8 cellular contexts compared by ENCODE assay signal in the genomic region with DNA sequence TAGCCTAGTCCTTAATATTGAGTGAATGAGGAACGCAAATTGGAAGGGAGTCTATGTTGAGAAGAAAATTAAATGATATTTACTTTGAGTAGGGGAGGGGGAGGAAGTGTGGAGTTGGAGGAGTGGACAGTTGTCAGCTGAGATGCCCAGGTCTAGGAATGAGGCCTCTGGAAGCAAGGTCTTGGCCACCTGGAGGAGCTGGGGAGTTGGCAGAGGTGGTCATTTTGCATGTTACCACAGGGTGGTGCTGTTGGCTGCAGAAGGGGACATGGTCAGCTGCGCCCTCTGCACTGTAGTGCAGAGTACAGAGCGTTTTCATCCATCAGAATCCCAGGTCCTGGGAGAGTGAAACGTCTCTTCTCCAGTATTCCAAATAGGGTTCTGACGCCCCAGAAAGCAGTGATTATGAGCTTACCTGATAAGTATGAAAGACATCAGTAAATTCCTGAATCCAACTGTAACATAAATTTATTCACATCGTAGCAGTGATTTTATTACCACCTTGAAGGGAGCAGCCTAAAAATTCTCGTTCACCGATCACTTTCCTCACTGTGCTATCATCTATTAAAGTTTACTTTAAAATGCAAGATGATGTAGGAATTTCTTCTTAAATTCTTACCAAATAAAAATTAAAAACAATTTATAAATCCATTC. TPM values are rescaled to one million over a fixed set of nuclear protein-coding genes. Genes with fewer than 3 reads are reported as not detected.
DNase-seq lines count a peak whose midpoint lies in the region; ATAC-seq, FAIRE-seq and TF ChIP-seq lines count a peak whose summit lies in the region.

No MANE protein-coding gene starts in this region.

- no peak for FAIRE-seq in A549 (lab: Jason Lieb, UNC)

- no peaks in the 10 kb centered on the region for H3K27me3 ChIP-seq in endodermal cell (ENCODE audit: control insufficient read depth, insufficient read depth, low read length, poor library complexity, severe bottlenecking)

- WGBS in A549 (ENCODE audit: missing lambda C conversion rate) = 44% methylated on average over 8 of the region's 8 CpGs
- 49 to 55% methylated on average over 4 to 8 of the region's 8 CpGs for WGBS in endodermal cell (ENCODE audit: insufficient coverage in 1 of 2, insufficient read length in 1 of 2), 2 experiments

- no peak overlapping the region for H3K4me3 ChIP-seq in A549
- H3K4me3 ChIP-seq in endodermal cell (ENCODE audit: low read length) = no peak overlapping the region

- TF ChIP-seq RAD21 in A549 (conservative IDR thresholded peaks at IDR 0.05 in 1 of 2, IDR thresholded peaks at IDR 0.05 in 1 of 2) = peak; percentile 87

- H3K9ac ChIP-seq in endodermal cell (ENCODE audit: extremely low read depth, low read length, poor library complexity, severe bottlenecking) = no peak overlapping the region

- H3K27ac ChIP-seq in A549 (peak overlapping the region in 1 of 2 experiments; percentile 31; a peak in 1 of 6 replicates), endodermal cell (ENCODE audit: low read depth, low read length) (no peak overlapping the region)

- DNase-seq in A549 (ENCODE audit: low read depth in 1 of 2, low spot score in 1 of 2) (peak; percentile 70 to 86), GM10266 (ENCODE audit: extremely low spot score) (peak; percentile 40), NCI-H2029 treated with DMSO at 0.1 percent for 48 hours (lab: John Stamatoyannopoulos, UW) (peak; percentile 31), UCSD-AML1 (lab: John Stamatoyannopoulos, UW; ENCODE audit: unreplicated experiment) (peak; percentile 47), endodermal cell (peak; percentile 94), memory B cell (ENCODE audit: low spot score in 2 of 2) (peak; percentile 11 to 26), type B pancreatic cell (ENCODE audit: extremely low spot score, unreplicated experiment) (peak; percentile 78)

- CTCF ChIA-PET in A549 (lab: Yijun Ruan, JAX) = interaction anchor here (0.5 to 11.9 kb wide), 54 partner anchors 9 to 1030 kb away, joined by 3 to 145 read pairs (median 4); partner anchors contain the start of gene SLC45A1

- H3K4me1 ChIP-seq in A549 (0 out of 3 replicates have a peak, but pooled peaks cover 3% of the 10 kb centered on the region), endodermal cell (ENCODE audit: control insufficient read depth, insufficient read depth, low read length) (no peaks in the 10 kb centered on the region)

- TF ChIP-seq EP300 in A549 (IDR thresholded peaks at IDR 0.05) = no peak

- H3K4me3 Mint-ChIP-seq in endodermal cell = no peak overlapping the region
- H3K4me3 Mint-ChIP-seq in memory B cell = no peak overlapping the region
- no peak overlapping the region for H3K4me3 Mint-ChIP-seq in type B pancreatic cell

- TF ChIP-seq CTCF in A549 (IDR thresholded peaks at IDR 0.05) (peak; percentile 89), GM10266 (IDR thresholded peaks at IDR 0.05; ENCODE audit: control insufficient read depth, insufficient read depth, low read depth, missing control alignments) (peak; percentile 76), endodermal cell (conservative IDR thresholded peaks at IDR 0.05) (peak; percentile 98), type B pancreatic cell (conservative IDR thresholded peaks at IDR 0.05) (peak; percentile 90)

- peak; percentile 100 for ATAC-seq in A549
- ATAC-seq in memory B cell (ENCODE audit: low read depth) = peak; percentile 68
- no peak for ATAC-seq in HG02610 (IDR thresholded peaks at IDR 0.05; ENCODE audit: unreplicated experiment)

- H3K27ac Mint-ChIP-seq in endodermal cell = peak overlapping the region; percentile 24
- H3K27ac Mint-ChIP-seq in memory B cell = peak overlapping the region; percentile 56
- no peak overlapping the region for H3K27ac Mint-ChIP-seq in type B pancreatic cell

- H3K36me3 ChIP-seq in endodermal cell (ENCODE audit: control insufficient read depth, insufficient read depth, low read length) = peaks cover 72% of the 10 kb centered on the region

- no peak for TF ChIP-seq POLR2A in A549 (IDR thresholded peaks at IDR 0.05; ENCODE audit: low read length)

- H3K4me1 Mint-ChIP-seq in endodermal cell = peaks cover 2% of the 10 kb centered on the region
- H3K4me1 Mint-ChIP-seq in memory B cell = peaks cover 2% of the 10 kb centered on the region
- H3K4me1 Mint-ChIP-seq in type B pancreatic cell (ENCODE audit: unreplicated experiment) = peaks cover 6% of the 10 kb centered on the region

- H3K27me3 Mint-ChIP-seq in endodermal cell (ENCODE audit: insufficient read depth) = no peaks in the 10 kb centered on the region
- H3K27me3 Mint-ChIP-seq in memory B cell = no peaks in the 10 kb centered on the region
- no peaks in the 10 kb centered on the region for H3K27me3 Mint-ChIP-seq in type B pancreatic cell

- H3K9me3 ChIP-seq in A549 = no peaks in the 10 kb centered on the region
- no peaks in the 10 kb centered on the region for H3K9me3 ChIP-seq in endodermal cell (ENCODE audit: control insufficient read depth, low read length)

- no peaks in the 10 kb centered on the region for H3K9me3 Mint-ChIP-seq in endodermal cell
- H3K9me3 Mint-ChIP-seq in memory B cell = no peaks in the 10 kb centered on the region
- no peaks in the 10 kb centered on the region for H3K9me3 Mint-ChIP-seq in type B pancreatic cell

- POLR2A ChIA-PET in A549 (lab: Yijun Ruan, JAX) = interaction anchor here (0.9 to 1.5 kb wide), 3 partner anchors 14 to 339 kb away, joined by 3 to 8 read pairs (median 5); partner anchors contain the start of gene PARK7

- no peak overlapping the region for H3K4me2 ChIP-seq in A549

- H3K36me3 Mint-ChIP-seq in endodermal cell (ENCODE audit: low read depth) = peaks cover 79% of the 10 kb centered on the region
- H3K36me3 Mint-ChIP-seq in memory B cell = peaks cover 17% of the 10 kb centered on the region
- peaks cover 26% of the 10 kb centered on the region for H3K36me3 Mint-ChIP-seq in type B pancreatic cell

TF ChIP-seq in A549, 52 proteins besides CTCF, POLR2A, EP300 and RAD21:
- TF ChIP-seq SMC3 (IDR thresholded peaks at IDR 0.05) = peak; percentile 84
- TF ChIP-seq MAFK (IDR thresholded peaks at IDR 0.05; ENCODE audit: partially characterized antibody) = no peak

RNA-seq across cellular contexts. Expression of gene PARK7, which starts 13.8 kb away (rescaled TPM):
- polyA plus RNA-seq in A549 (2011; rRNA removed) (317 and 446 TPM in 2 replicates), A549 (2017; fragmentation: RNase III; extraction: RNeasy Plus Mini Kit Qiagen cat#74134 plus additional on column Dnase treatment) (364 to 374 TPM (median 372 TPM) in 3 replicates)
- 250 and 287 TPM in 2 replicates for polyA plus RNA-seq in A549 (2012; cell fraction: cytosol; rRNA removed)
- polyA plus RNA-seq in A549 (2012; cell fraction: nucleus; rRNA removed) = 60.2 and 107 TPM in 2 replicates
- 68.9 and 96.2 TPM in 2 replicates for polyA minus RNA-seq in A549 (2011; rRNA and poly(A)+ RNA removed)
- total RNA-seq in endodermal cell (100 to 1,000 TPM; 304 to 378 TPM), type B pancreatic cell (ENCODE audit: low replicate concordance) (206 and 279 TPM in 2 replicates)
- polyA plus RNA-seq in endodermal cell (2013, experiment 1 of 2) = 288 TPM
- polyA plus RNA-seq in endodermal cell (2013, experiment 2 of 2) = 280 TPM

RNA-seq across cellular contexts. Expression of gene TNFRSF9, which starts 34.7 kb away (rescaled TPM):
- 3.2 and 3.4 TPM in 2 replicates for polyA plus RNA-seq in A549 (2011; rRNA removed)
- polyA plus RNA-seq in A549 (2012; cell fraction: cytosol; rRNA removed) = 0.87 and 1.0 TPM in 2 replicates
- 0.83 and 1.5 TPM in 2 replicates for polyA plus RNA-seq in A549 (2012; cell fraction: nucleus; rRNA removed)
- polyA plus RNA-seq in A549 (2017; fragmentation: RNase III; extraction: RNeasy Plus Mini Kit Qiagen cat#74134 plus additional on column Dnase treatment) = 0.75 to 1.8 TPM (median 1.0 TPM) in 3 replicates
- 1.9 and 4.2 TPM in 2 replicates for polyA minus RNA-seq in A549 (2011; rRNA and poly(A)+ RNA removed)
- total RNA-seq in endodermal cell = not detected
- polyA plus RNA-seq in endodermal cell (2013, experiment 1 of 2) = not detected
- polyA plus RNA-seq in endodermal cell (2013, experiment 2 of 2) = not detected
- total RNA-seq in type B pancreatic cell (ENCODE audit: low replicate concordance) = 0.39 and 3.8 TPM in 2 replicates

RNA-seq across cellular contexts. Expression of gene ERRFI1, which starts 50.8 kb away (rescaled TPM):
- polyA plus RNA-seq in A549 (2011; rRNA removed) (193 and 217 TPM in 2 replicates), A549 (2017; fragmentation: RNase III; extraction: RNeasy Plus Mini Kit Qiagen cat#74134 plus additional on column Dnase treatment) (44.2 to 51.0 TPM (median 49.0 TPM) in 3 replicates)
- 48.0 and 74.2 TPM in 2 replicates for polyA plus RNA-seq in A549 (2012; cell fraction: cytosol; rRNA removed)
- 61.4 and 108 TPM in 2 replicates for polyA plus RNA-seq in A549 (2012; cell fraction: nucleus; rRNA removed)
- 94.7 and 114 TPM in 2 replicates for polyA minus RNA-seq in A549 (2011; rRNA and poly(A)+ RNA removed)
- total RNA-seq in endodermal cell (10 to 100 TPM; 61.4 to 72.5 TPM), type B pancreatic cell (ENCODE audit: low replicate concordance) (83.3 and 104 TPM in 2 replicates)
- polyA plus RNA-seq in endodermal cell (2013, experiment 1 of 2) = 49.4 TPM
- 46.4 TPM for polyA plus RNA-seq in endodermal cell (2013, experiment 2 of 2)

Comparison
In these comparisons a context has a peak if more than half of its experiments do, and no peak if none do; other contexts are left out.
1. DNase-seq: peak in every context shown above with its lines; median percentile 94 in endodermal cell; 78 in A549; 78 in type B pancreatic cell; 47 in UCSD-AML1; 40 in GM10266; 31 in NCI-H2029 treated with DMSO at 0.1 percent for 48 hours; 18 in memory B cell.